ENCODE assay signal across 21 cellular contexts in genomic region chr6:90126178-90126577, GRCh38.
DNase-seq lines count a peak whose midpoint lies in the region; ATAC-seq, FAIRE-seq and TF ChIP-seq lines count a peak whose summit lies in the region.
"Had no signal": no experiment of that assay in that cellular context is flagged by ENCODE, and none has a peak within 500 bp of the region (broad histone marks: within the 10 kb centered on the region; RNA-seq: fewer than 3 reads in every experiment).

No MANE protein-coding gene starts in this region.

- no peak overlapping the region for H2AFZ ChIP-seq in OCI-LY1 (ENCODE audit: low read length)
- H2AFZ ChIP-seq: neural progenitor cell had no signal

- H3K4me1 ChIP-seq in OCI-LY1 (ENCODE audit: insufficient read depth, low read length, severe bottlenecking): peaks cover 72% of the 10 kb centered on the region
- H3K4me1 ChIP-seq: neural progenitor cell, transverse colon had no signal

- no peak overlapping the region; the same call in 1 of the 2 replicates for H3K9ac ChIP-seq in OCI-LY1 (ENCODE audit: low read length)
- H3K9ac ChIP-seq: neural progenitor cell had no signal

- peaks cover 72% of the 10 kb centered on the region for H3K4me1 Mint-ChIP-seq in activated naive CD4-positive, alpha-beta T cell treated with anti-CD3 and anti-CD28 coated beads, Interleukin-2, amount 50 U/mL, for 24 hours
- H3K4me1 Mint-ChIP-seq in activated naive CD8-positive, alpha-beta T cell treated with anti-CD3 and anti-CD28 coated beads, Interleukin-2, amount 50 U/mL, for 24 hours: peaks cover 78% of the 10 kb centered on the region
- H3K4me1 Mint-ChIP-seq: H9 had no signal

- no peaks in the 10 kb centered on the region for H3K27me3 Mint-ChIP-seq in activated naive CD4-positive, alpha-beta T cell treated with anti-CD3 and anti-CD28 coated beads, Interleukin-2, amount 50 U/mL, for 24 hours
- no peaks in the 10 kb centered on the region for H3K27me3 Mint-ChIP-seq in activated naive CD8-positive, alpha-beta T cell treated with anti-CD3 and anti-CD28 coated beads, Interleukin-2, amount 50 U/mL, for 24 hours
- H3K27me3 Mint-ChIP-seq: progenitor cell of endocrine pancreas had no signal

- H4K20me1 ChIP-seq in OCI-LY1 (ENCODE audit: insufficient read depth, low read length): no peaks in the 10 kb centered on the region

- peaks cover 41% of the 10 kb centered on the region for H3K36me3 Mint-ChIP-seq in activated naive CD4-positive, alpha-beta T cell treated with anti-CD3 and anti-CD28 coated beads, Interleukin-2, amount 50 U/mL, for 24 hours
- H3K36me3 Mint-ChIP-seq in activated naive CD8-positive, alpha-beta T cell treated with anti-CD3 and anti-CD28 coated beads, Interleukin-2, amount 50 U/mL, for 24 hours (ENCODE audit: low read depth): peaks cover 63% of the 10 kb centered on the region

- H3F3A ChIP-seq in OCI-LY1 (ENCODE audit: insufficient read depth, low read length): no peaks in the 10 kb centered on the region

- in situ Hi-C loops in ACHN (cut with HindIII; ENCODE audit: low pct_ligation_motif_present, low pct_unique_long_range_greater_than_20kb, low sequenced_read_pairs): no loop called here

- H3K9me3 ChIP-seq in OCI-LY1 (ENCODE audit: low read length): no peaks in the 10 kb centered on the region
- H3K9me3 ChIP-seq: transverse colon had no signal

- H3K4me3 Mint-ChIP-seq in activated naive CD4-positive, alpha-beta T cell treated with anti-CD3 and anti-CD28 coated beads, Interleukin-2, amount 50 U/mL, for 24 hours: peak overlapping the region; percentile 48
- H3K4me3 Mint-ChIP-seq in activated naive CD8-positive, alpha-beta T cell treated with anti-CD3 and anti-CD28 coated beads, Interleukin-2, amount 50 U/mL, for 24 hours: peak overlapping the region; percentile 50
- H3K4me3 Mint-ChIP-seq: activated T-cell treated with anti-CD3 and anti-CD28 coated beads, Interleukin-2, amount 50 U/mL, for 4 hours; H9; neural progenitor cell had no signal

- H3K4me3 ChIP-seq in OCI-LY1 (ENCODE audit: low read depth, low read length, poor library complexity, severe bottlenecking): no peak overlapping the region
- H3K4me3 ChIP-seq: neural progenitor cell, transverse colon had no signal

- H3K27ac ChIP-seq in OCI-LY1 (ENCODE audit: low read depth, low read length, poor library complexity, severe bottlenecking): peak overlapping the region; percentile 65
- H3K27ac ChIP-seq: neural progenitor cell, transverse colon had no signal

- H3K4me2 ChIP-seq in OCI-LY1 (ENCODE audit: low read length): peak overlapping the region; percentile 37; the same call in 1 of the 2 replicates
- H3K4me2 ChIP-seq: neural progenitor cell had no signal

- H3K79me2 ChIP-seq in OCI-LY1 (ENCODE audit: insufficient read depth, low read length): peaks cover 69% of the 10 kb centered on the region

- no peaks in the 10 kb centered on the region for H3K27me3 ChIP-seq in OCI-LY1 (ENCODE audit: insufficient read depth, low read length)
- H3K27me3 ChIP-seq: neural progenitor cell, transverse colon had no signal

- no peak for ATAC-seq in activated naive CD8-positive, alpha-beta T cell treated with anti-CD3 and anti-CD28 coated beads, Interleukin-2, amount 50 U/mL, for 24 hours
- ATAC-seq in GM19455 (IDR thresholded peaks at IDR 0.05; ENCODE audit: unreplicated experiment): no peak
- ATAC-seq: activated T-cell treated with anti-CD3 and anti-CD28 coated beads, Interleukin-2, amount 50 U/mL, for 4 hours had no signal

- peak overlapping the region; percentile 90 for H3K27ac Mint-ChIP-seq in activated naive CD4-positive, alpha-beta T cell treated with anti-CD3 and anti-CD28 coated beads, Interleukin-2, amount 50 U/mL, for 24 hours
- H3K27ac Mint-ChIP-seq in activated naive CD8-positive, alpha-beta T cell treated with anti-CD3 and anti-CD28 coated beads, Interleukin-2, amount 50 U/mL, for 24 hours: peak overlapping the region; percentile 8
- H3K27ac Mint-ChIP-seq: H9, progenitor cell of endocrine pancreas had no signal

- peaks cover 4% of the 10 kb centered on the region for H3K9me3 Mint-ChIP-seq in activated naive CD4-positive, alpha-beta T cell treated with anti-CD3 and anti-CD28 coated beads, Interleukin-2, amount 50 U/mL, for 24 hours
- H3K9me3 Mint-ChIP-seq in activated naive CD8-positive, alpha-beta T cell treated with anti-CD3 and anti-CD28 coated beads, Interleukin-2, amount 50 U/mL, for 24 hours: no peaks in the 10 kb centered on the region
- H3K9me3 Mint-ChIP-seq: activated T-cell treated with anti-CD3 and anti-CD28 coated beads, Interleukin-2, amount 50 U/mL, for 4 hours; H9 had no signal

- DNase-seq in activated naive CD4-positive, alpha-beta T cell (lab: John Stamatoyannopoulos, UW): no peak
- no peak for DNase-seq in activated naive CD8-positive, alpha-beta T cell treated with anti-CD3 and anti-CD28 coated beads, Interleukin-2, amount 50 U/mL, for 24 hours
- no peak for DNase-seq in ACHN
- DNase-seq in HTR-8/SVneo (ENCODE audit: insufficient read length, low spot score): no peak
- DNase-seq: activated CD4-positive, alpha-beta T cell treated with anti-CD3 and anti-CD28 coated beads, Interleukin-2, amount 50 U/mL, for 4 hours; activated T-cell treated with anti-CD3 and anti-CD28 coated beads, Interleukin-2, amount 50 U/mL, for 4 hours; amygdala; central memory CD4-positive, alpha-beta T cell; foreskin fibroblast; H9; NCI-H1930; NCI-H510A; stimulated activated CD4-positive, alpha-beta T cell treated with anti-CD3 and anti-CD28 coated beads, Interleukin-1b, Interleukin-23, amount 100 ng/mL, for 48 hours; stimulated activated naive CD4-positive, alpha-beta T cell treated with Interleukin-2 at 50 U/mL for 16 hours; transverse colon had no signal

- no peak for TF ChIP-seq CTCF in OCI-LY1 (IDR thresholded peaks at IDR 0.05; ENCODE audit: low read length)

- no peaks in the 10 kb centered on the region for H3K9me2 ChIP-seq in OCI-LY1 (ENCODE audit: low read depth, low read length)

- FAIRE-seq in HTR-8/SVneo (lab: Jason Lieb, UNC): no peak
- FAIRE-seq: TTC549 had no signal

- peaks cover 69% of the 10 kb centered on the region for H3K36me3 ChIP-seq in OCI-LY1 (ENCODE audit: insufficient read depth, low read length)
- H3K36me3 ChIP-seq: neural progenitor cell, transverse colon had no signal
